ENCODE assay signal across 25 cellular contexts in genomic region chr15:41507820-41508290, GRCh38. TPM values are rescaled to one million over a fixed set of nuclear protein-coding genes. Genes with fewer than 3 reads are reported as not detected.
DNase-seq lines count a peak whose midpoint lies in the region; ATAC-seq, FAIRE-seq and TF ChIP-seq lines count a peak whose summit lies in the region.
"Had no signal": no experiment of that assay in that cellular context is flagged by ENCODE, and none has a peak within 500 bp of the region (broad histone marks: within the 10 kb centered on the region; RNA-seq: fewer than 3 reads in every experiment).

No MANE protein-coding gene starts in this region.

- no peaks in the 10 kb centered on the region for H3K36me3 Mint-ChIP-seq in activated CD8-positive, alpha-beta T cell treated with anti-CD3 and anti-CD28 coated beads for 36 hours (ENCODE audit: low read depth)
- H3K36me3 Mint-ChIP-seq: activated CD4-positive, alpha-beta memory T cell treated with anti-CD3 and anti-CD28 coated beads for 36 hours; WTC11 had no signal

- TF ChIP-seq CTCF in bronchial epithelial cell (IDR thresholded peaks at IDR 0.05; ENCODE audit: insufficient read depth, low read length, severe bottlenecking) (no peak), HepG2 (CRISPR knock-in tag; IDR thresholded peaks at IDR 0.05) (no peak), ascending aorta (IDR thresholded peaks at IDR 0.05) (no peak)
- TF ChIP-seq CTCF in activated CD8-positive, alpha-beta T cell treated with anti-CD3 and anti-CD28 coated beads for 36 hours (IDR thresholded peaks at IDR 0.05), result no peak

- FAIRE-seq in bronchial epithelial cell (lab: Jason Lieb, UNC) (no peak), HepG2 (lab: Jason Lieb, UNC) (no peak)

- no peak overlapping the region for H3K4me2 ChIP-seq in HepG2 (ENCODE audit: low read depth, low read length)
- H3K4me2 ChIP-seq: KMS-11 had no signal

- H3K27ac Mint-ChIP-seq in activated CD8-positive, alpha-beta T cell treated with anti-CD3 and anti-CD28 coated beads for 36 hours, result no peak overlapping the region
- H3K27ac Mint-ChIP-seq: activated naive CD4-positive, alpha-beta T cell treated with anti-CD3 and anti-CD28 coated beads for 36 hours; activated T-cell treated with anti-CD3 and anti-CD28 coated beads, Interleukin-2, amount 50 U/mL, for 24 hours; HFFc6; T-helper 2 cell treated with Interferon-gamma antibody and Interleukin-4, amounts not matched to agents 5 μg/mL and 100 μg/mL, for 36 hours; WTC11 had no signal

- intact Hi-C loops in HepG2 (cut with micrococcal nuclease; ENCODE audit: unreplicated experiment) (loop anchor here (5.0 kb wide), 1 partner anchor 41 kb away; no protein-coding TSS in a partner anchor), ascending aorta (cut with DNase I) (no loop called here)
- intact Hi-C loops in activated CD8-positive, alpha-beta T cell treated with anti-CD3 and anti-CD28 coated beads for 36 hours (cut with micrococcal nuclease), result loop anchor here (5.0 kb wide), 1 partner anchor 41 kb away; no protein-coding TSS in a partner anchor

- no peak overlapping the region for H3K27ac ChIP-seq in HepG2 (ENCODE audit: extremely low read length, insufficient read depth, low read length)
- H3K27ac ChIP-seq in ascending aorta, result no peak overlapping the region
- H3K27ac ChIP-seq: C4-2B, KMS-11, suprapubic skin had no signal

- no peaks in the 10 kb centered on the region for H3K36me3 ChIP-seq in bronchial epithelial cell (ENCODE audit: control insufficient read depth, insufficient read depth, low read length)
- H3K36me3 ChIP-seq in HepG2 (replicated peaks in 1 of 2; ENCODE audit: control insufficient read depth in 1 of 2, insufficient read depth in 2 of 2, low read length in 2 of 2), result peaks cover under 1 to 5% of the 10 kb centered on the region in 2 experiments; a peak in 4 of 5 replicates
- H3K36me3 ChIP-seq in ascending aorta, result no peaks in the 10 kb centered on the region
- H3K36me3 ChIP-seq: suprapubic skin had no signal

- H3K4me1 ChIP-seq in HepG2 (ENCODE audit: insufficient read depth, low read length) (0 out of 2 replicates have a peak, but pooled peaks cover 6% of the 10 kb centered on the region), ascending aorta (peaks cover 4 to 11% of the 10 kb centered on the region in 2 donors)

- H3K9ac ChIP-seq in HepG2 (ENCODE audit: insufficient read depth, low read depth, low read length), result no peak overlapping the region
- H3K9ac ChIP-seq: KMS-11 had no signal

- POLR2A ChIA-PET in HepG2 (lab: Yijun Ruan, JAX), result interaction anchor here (1.5 kb wide), 2 partner anchors 12 to 15 kb away, joined by 5 read pairs; no protein-coding TSS in a partner anchor
- POLR2A ChIA-PET in activated CD8-positive, alpha-beta T cell treated with anti-CD3 and anti-CD28 coated beads for 36 hours (lab: Charles Lee), result interaction anchor here (0.9 to 1.8 kb wide), 3 partner anchors 15 to 42 kb away, joined by 3 to 5 read pairs (median 3); partner anchors contain the start of gene ITPKA

- BruUV-seq in HepG2 (replicated peaks; lab: Mats Ljungman, UMichigan), result no TSS peak

- peaks cover 9% of the 10 kb centered on the region for H3K4me1 Mint-ChIP-seq in activated CD8-positive, alpha-beta T cell treated with anti-CD3 and anti-CD28 coated beads for 36 hours (ENCODE audit: low read depth)

- 64% methylated on average over 7 of the region's 7 CpGs for WGBS in HepG2 (ENCODE audit: low lambda C conversion rate)

- no peak for TF ChIP-seq POLR2A in HepG2 (IDR thresholded peaks at IDR 0.05; ENCODE audit: insufficient read depth in 1 of 2, low read depth in 2 of 2, low read length in 2 of 2)

- peak; percentile 4; the same call in 2 of the 3 replicates for ATAC-seq in HepG2
- no peak for ATAC-seq in activated CD8-positive, alpha-beta T cell treated with anti-CD3 and anti-CD28 coated beads for 36 hours
- ATAC-seq: WTC11 had no signal

- H3K27me3 ChIP-seq in bronchial epithelial cell (ENCODE audit: control insufficient read depth, insufficient read depth, low read length) (peaks cover 26% of the 10 kb centered on the region), HepG2 (ENCODE audit: control insufficient read depth in 1 of 2, insufficient read depth in 2 of 2, low read length in 2 of 2) (peaks cover 0 to 5% of the 10 kb centered on the region in 2 experiments; a peak in 1 of 5 replicates), ascending aorta (peaks cover 20% of the 10 kb centered on the region)

- no peak overlapping the region for H2AFZ ChIP-seq in HepG2 (ENCODE audit: low read length)

- no peak for TF ChIP-seq RAD21 in HepG2 (CRISPR knock-in tag; IDR thresholded peaks at IDR 0.05)

- H3K4me3 Mint-ChIP-seq in activated CD8-positive, alpha-beta T cell treated with anti-CD3 and anti-CD28 coated beads for 36 hours, result no peak overlapping the region
- H3K4me3 Mint-ChIP-seq: activated CD4-positive, alpha-beta memory T cell treated with anti-CD3 and anti-CD28 coated beads for 36 hours; activated naive CD4-positive, alpha-beta T cell treated with anti-CD3 and anti-CD28 coated beads for 36 hours; activated T-cell treated with anti-CD3 and anti-CD28 coated beads, Interleukin-2, amount 50 U/mL, for 24 hours; HFFc6; T-helper 2 cell treated with Interferon-gamma antibody and Interleukin-4, amounts not matched to agents 5 μg/mL and 100 μg/mL, for 36 hours; WTC11 had no signal

- H3K9me3 Mint-ChIP-seq in activated CD8-positive, alpha-beta T cell treated with anti-CD3 and anti-CD28 coated beads for 36 hours, result no peaks in the 10 kb centered on the region
- H3K9me3 Mint-ChIP-seq: activated CD4-positive, alpha-beta memory T cell treated with anti-CD3 and anti-CD28 coated beads for 36 hours; activated naive CD4-positive, alpha-beta T cell treated with anti-CD3 and anti-CD28 coated beads for 36 hours; activated T-cell treated with anti-CD3 and anti-CD28 coated beads, Interleukin-2, amount 50 U/mL, for 24 hours; HFFc6; T-helper 2 cell treated with Interferon-gamma antibody and Interleukin-4, amounts not matched to agents 5 μg/mL and 100 μg/mL, for 36 hours; WTC11 had no signal

- H3K27me3 Mint-ChIP-seq in activated CD8-positive, alpha-beta T cell treated with anti-CD3 and anti-CD28 coated beads for 36 hours, result peaks cover 41% of the 10 kb centered on the region

- H3K4me3 ChIP-seq in bronchial epithelial cell (ENCODE audit: low read depth, low read length) (no peak overlapping the region), HepG2 (replicated peaks in 1 of 3; ENCODE audit: insufficient read depth in 1 of 3, low read depth in 2 of 3, low read length in 3 of 3) (no peak overlapping the region), ascending aorta (no peak overlapping the region)
- H3K4me3 ChIP-seq: suprapubic skin had no signal

- CTCF ChIA-PET in HepG2 (lab: Yijun Ruan, JAX; ENCODE audit: low intra/inter-chr PET ratio, low total read pairs), result interaction anchor here (1.6 kb wide), 1 partner anchor 42 kb away, joined by 13 read pairs; no protein-coding TSS in a partner anchor
- CTCF ChIA-PET in activated CD8-positive, alpha-beta T cell treated with anti-CD3 and anti-CD28 coated beads for 36 hours (lab: Charles Lee), result interaction anchor here (5.2 kb wide), 1 partner anchor 42 kb away, joined by 39 read pairs; no protein-coding TSS in a partner anchor

- no peaks in the 10 kb centered on the region for H3K79me2 ChIP-seq in HepG2 (ENCODE audit: insufficient read depth, low read length)

- no peak for TF ChIP-seq EP300 in HepG2 (IDR thresholded peaks at IDR 0.05; ENCODE audit: low read depth in 2 of 2, low read length in 2 of 2)
- no peak for TF ChIP-seq EP300 in HepG2 (CRISPR knock-in tag; IDR thresholded peaks at IDR 0.05; ENCODE audit: borderline replicate concordance)

- DNase-seq in A172 (ENCODE audit: low spot score), result peak; percentile 14
- DNase-seq in NCI-H2029 treated with DMSO at 0.1 percent for 48 hours (lab: John Stamatoyannopoulos, UW), result peak; percentile 49
- peak; percentile 74 for DNase-seq in bronchial epithelial cell (ENCODE audit: low read depth)
- no peak for DNase-seq in HepG2 (ENCODE audit: low spot score)
- DNase-seq in activated CD8-positive, alpha-beta T cell treated with anti-CD3 and anti-CD28 coated beads for 36 hours, result no peak
- no peak for DNase-seq in ascending aorta (ENCODE audit: low spot score in 2 of 2)
- DNase-seq in NCI-H446 (lab: John Stamatoyannopoulos, UW), result no peak
- DNase-seq in CD1c-positive myeloid dendritic cell (ENCODE audit: extremely low spot score), result no peak
- DNase-seq: activated CD4-positive, alpha-beta memory T cell treated with anti-CD3 and anti-CD28 coated beads for 36 hours; activated naive CD4-positive, alpha-beta T cell treated with anti-CD3 and anti-CD28 coated beads for 36 hours; activated T-cell treated with anti-CD3 and anti-CD28 coated beads, Interleukin-2, amount 50 U/mL, for 24 hours; aorta; DMS53; HFFc6; hippocampal formation; islet precursor cell; NCI-H1105 treated with DMSO at 0.1 percent for 48 hours; NCI-H2107; NCI-H526 treated with DMSO at 0.1 percent for 48 hours had no signal

- H3K9me3 ChIP-seq in HepG2 (ENCODE audit: low read length), result no peaks in the 10 kb centered on the region
- H3K9me3 ChIP-seq in ascending aorta, result no peaks in the 10 kb centered on the region
- H3K9me3 ChIP-seq: suprapubic skin had no signal

- H4K20me1 ChIP-seq in HepG2 (ENCODE audit: insufficient read depth, low read length), result no peaks in the 10 kb centered on the region

- in situ Hi-C loops in HepG2 (cut with HindIII; ENCODE audit: extremely low pct_ligation_motif_present, low pct_unique_long_range_greater_than_20kb), result no loop called here

RNA-seq across cellular contexts. Expression of gene LTK, which starts 5.8 kb away (rescaled TPM):
- 4.3 and 5.2 TPM in 2 replicates for total RNA-seq in A172 (2014; rRNA removed; shearing (Covaris generic))
- 0.13 TPM in 1 of 2 replicates, not detected in the other for total RNA-seq in bronchial epithelial cell
- total RNA-seq in HepG2 (2016; rRNA removed; fragmentation: Illumina TruSeq; extraction: Trizol), result not detected in 2 replicates
- total RNA-seq in HepG2 (2016; cell fraction: cytosol; rRNA removed; fragmentation: Illumina TruSeq; extraction: Trizol; ENCODE audit: low read depth), result not detected in 2 replicates
- total RNA-seq in HepG2 (2016; cell fraction: insoluble cytoplasmic fraction; rRNA removed; fragmentation: Illumina TruSeq; extraction: Trizol), result not detected in 2 replicates
- not detected in 2 replicates for total RNA-seq in HepG2 (2016; cell fraction: membrane; rRNA removed; fragmentation: Illumina TruSeq; extraction: Trizol)
- total RNA-seq in HepG2 (2016; cell fraction: nucleus; rRNA removed; fragmentation: Illumina TruSeq; extraction: Trizol), result 0.12 TPM in 1 of 2 replicates, not detected in the other
- 0.01 and 0.05 TPM in 2 replicates for polyA plus RNA-seq in HepG2 (2011; rRNA removed)
- polyA plus RNA-seq in HepG2 (2011; cell fraction: cytosol; rRNA removed), result 0.05 TPM in 1 of 2 replicates, not detected in the other
- polyA plus RNA-seq in HepG2 (2011; cell fraction: nucleus; rRNA removed), result 0.63 and 0.68 TPM in 2 replicates
- polyA plus RNA-seq in HepG2 (2012), result 0.19 TPM in 1 of 2 replicates, not detected in the other
- not detected in 2 replicates for polyA plus RNA-seq in HepG2 (2016; cell fraction: cytosol; fragmentation: Illumina TruSeq; extraction: Trizol; ENCODE audit: low read depth)
- polyA plus RNA-seq in HepG2 (2016; cell fraction: insoluble cytoplasmic fraction; fragmentation: Illumina TruSeq; extraction: Trizol; ENCODE audit: low read depth), result not detected in 2 replicates
- not detected in 2 replicates for polyA plus RNA-seq in HepG2 (2016; cell fraction: membrane; fragmentation: Illumina TruSeq; extraction: Trizol; ENCODE audit: low read depth)
- polyA plus RNA-seq in HepG2 (2016; cell fraction: nucleus; fragmentation: Illumina TruSeq; extraction: Trizol; ENCODE audit: insufficient read depth, low read depth), result not detected in 2 replicates
- polyA minus RNA-seq in HepG2 (2011; rRNA and poly(A)+ RNA removed; ENCODE audit: low replicate concordance), result 0.37 TPM in 1 of 2 replicates, not detected in the other
- polyA minus RNA-seq in HepG2 (2011; cell fraction: cytosol; rRNA and poly(A)+ RNA removed), result not detected in 2 replicates
- polyA minus RNA-seq in HepG2 (2011; cell fraction: nucleus; rRNA and poly(A)+ RNA removed), result not detected in 2 replicates
- total RNA-seq in activated CD8-positive, alpha-beta T cell treated with anti-CD3 and anti-CD28 coated beads for 36 hours, result under 1 TPM; 0.81 to 0.83 TPM
- not detected for total RNA-seq in ascending aorta
- total RNA-seq: activated naive CD4-positive, alpha-beta T cell treated with anti-CD3 and anti-CD28 coated beads for 36 hours had no signal

RNA-seq across cellular contexts. Expression of gene ITPKA, which starts 14.2 kb away (rescaled TPM):
- 15.5 and 17.3 TPM in 2 replicates for total RNA-seq in A172 (2014; rRNA removed; shearing (Covaris generic))
- total RNA-seq in bronchial epithelial cell (0.79 and 3.1 TPM in 2 replicates), HepG2 (2016; rRNA removed; fragmentation: Illumina TruSeq; extraction: Trizol) (29.7 and 41.3 TPM in 2 replicates), ascending aorta (not detected)
- total RNA-seq in HepG2 (2016; cell fraction: cytosol; rRNA removed; fragmentation: Illumina TruSeq; extraction: Trizol; ENCODE audit: low read depth), result 18.2 and 21.9 TPM in 2 replicates
- 29.5 and 42.6 TPM in 2 replicates for total RNA-seq in HepG2 (2016; cell fraction: insoluble cytoplasmic fraction; rRNA removed; fragmentation: Illumina TruSeq; extraction: Trizol)
- 35.6 and 37.8 TPM in 2 replicates for total RNA-seq in HepG2 (2016; cell fraction: membrane; rRNA removed; fragmentation: Illumina TruSeq; extraction: Trizol)
- total RNA-seq in HepG2 (2016; cell fraction: nucleus; rRNA removed; fragmentation: Illumina TruSeq; extraction: Trizol), result 20.4 and 24.5 TPM in 2 replicates
- polyA plus RNA-seq in HepG2 (2011; rRNA removed), result 13.2 and 16.4 TPM in 2 replicates
- polyA plus RNA-seq in HepG2 (2011; cell fraction: cytosol; rRNA removed), result 16.8 and 21.5 TPM in 2 replicates
- 31.6 and 37.7 TPM in 2 replicates for polyA plus RNA-seq in HepG2 (2011; cell fraction: nucleus; rRNA removed)
- polyA plus RNA-seq in HepG2 (2012), result 11.4 and 12.0 TPM in 2 replicates
- 20.8 and 23.5 TPM in 2 replicates for polyA plus RNA-seq in HepG2 (2016; cell fraction: cytosol; fragmentation: Illumina TruSeq; extraction: Trizol; ENCODE audit: low read depth)
- 34.6 and 34.9 TPM in 2 replicates for polyA plus RNA-seq in HepG2 (2016; cell fraction: insoluble cytoplasmic fraction; fragmentation: Illumina TruSeq; extraction: Trizol; ENCODE audit: low read depth)
- polyA plus RNA-seq in HepG2 (2016; cell fraction: membrane; fragmentation: Illumina TruSeq; extraction: Trizol; ENCODE audit: low read depth), result 30.1 and 33.1 TPM in 2 replicates
- polyA plus RNA-seq in HepG2 (2016; cell fraction: nucleus; fragmentation: Illumina TruSeq; extraction: Trizol; ENCODE audit: insufficient read depth, low read depth), result 50.2 and 55.6 TPM in 2 replicates
- polyA minus RNA-seq in HepG2 (2011; rRNA and poly(A)+ RNA removed; ENCODE audit: low replicate concordance), result 1.6 and 25.3 TPM in 2 replicates
- 14.9 and 16.9 TPM in 2 replicates for polyA minus RNA-seq in HepG2 (2011; cell fraction: cytosol; rRNA and poly(A)+ RNA removed)
- polyA minus RNA-seq in HepG2 (2011; cell fraction: nucleus; rRNA and poly(A)+ RNA removed), result 6.8 and 9.9 TPM in 2 replicates
- 1 to 10 TPM; 4.7 to 6.1 TPM for total RNA-seq in activated CD8-positive, alpha-beta T cell treated with anti-CD3 and anti-CD28 coated beads for 36 hours
- total RNA-seq: OCI-LY7 had no signal

RNA-seq across cellular contexts. Expression of gene RPAP1, which starts 36.2 kb away (rescaled TPM):
- 15.4 and 23.6 TPM in 2 replicates for total RNA-seq in A172 (2014; rRNA removed; shearing (Covaris generic))
- 10.3 and 12.0 TPM in 2 replicates for total RNA-seq in bronchial epithelial cell
- 20.6 and 28.1 TPM in 2 replicates for total RNA-seq in HepG2 (2016; rRNA removed; fragmentation: Illumina TruSeq; extraction: Trizol)
- total RNA-seq in HepG2 (2016; cell fraction: cytosol; rRNA removed; fragmentation: Illumina TruSeq; extraction: Trizol; ENCODE audit: low read depth), result 2.9 and 4.8 TPM in 2 replicates
- 19.4 and 24.9 TPM in 2 replicates for total RNA-seq in HepG2 (2016; cell fraction: insoluble cytoplasmic fraction; rRNA removed; fragmentation: Illumina TruSeq; extraction: Trizol)
- 7.5 and 9.5 TPM in 2 replicates for total RNA-seq in HepG2 (2016; cell fraction: membrane; rRNA removed; fragmentation: Illumina TruSeq; extraction: Trizol)
- 20.1 and 24.6 TPM in 2 replicates for total RNA-seq in HepG2 (2016; cell fraction: nucleus; rRNA removed; fragmentation: Illumina TruSeq; extraction: Trizol)
- polyA plus RNA-seq in HepG2 (2011; rRNA removed), result 15.1 and 16.2 TPM in 2 replicates
- polyA plus RNA-seq in HepG2 (2011; cell fraction: cytosol; rRNA removed), result 7.0 and 9.8 TPM in 2 replicates
- 56.6 and 66.8 TPM in 2 replicates for polyA plus RNA-seq in HepG2 (2011; cell fraction: nucleus; rRNA removed)
- polyA plus RNA-seq in HepG2 (2012), result 26.5 TPM in 2 replicates
- polyA plus RNA-seq in HepG2 (2016; cell fraction: cytosol; fragmentation: Illumina TruSeq; extraction: Trizol; ENCODE audit: low read depth), result 2.1 and 2.5 TPM in 2 replicates
- polyA plus RNA-seq in HepG2 (2016; cell fraction: insoluble cytoplasmic fraction; fragmentation: Illumina TruSeq; extraction: Trizol; ENCODE audit: low read depth), result 15.7 and 22.2 TPM in 2 replicates
- polyA plus RNA-seq in HepG2 (2016; cell fraction: membrane; fragmentation: Illumina TruSeq; extraction: Trizol; ENCODE audit: low read depth), result 3.5 and 5.6 TPM in 2 replicates
- 36.5 and 38.9 TPM in 2 replicates for polyA plus RNA-seq in HepG2 (2016; cell fraction: nucleus; fragmentation: Illumina TruSeq; extraction: Trizol; ENCODE audit: insufficient read depth, low read depth)
- 24.4 and 46.4 TPM in 2 replicates for polyA minus RNA-seq in HepG2 (2011; rRNA and poly(A)+ RNA removed; ENCODE audit: low replicate concordance)
- polyA minus RNA-seq in HepG2 (2011; cell fraction: cytosol; rRNA and poly(A)+ RNA removed), result 13.8 and 16.5 TPM in 2 replicates
- 27.7 and 30.0 TPM in 2 replicates for polyA minus RNA-seq in HepG2 (2011; cell fraction: nucleus; rRNA and poly(A)+ RNA removed)
- 10 to 100 TPM; 54.7 to 54.8 TPM for total RNA-seq in activated CD8-positive, alpha-beta T cell treated with anti-CD3 and anti-CD28 coated beads for 36 hours
- 59.4 TPM for total RNA-seq in ascending aorta

RNA-seq across cellular contexts. Expression of gene TYRO3, which starts 51.2 kb away (rescaled TPM):
- total RNA-seq in A172 (2014; rRNA removed; shearing (Covaris generic)), result 10.7 and 22.2 TPM in 2 replicates
- total RNA-seq in bronchial epithelial cell (3.9 and 11.4 TPM in 2 replicates), HepG2 (2016; rRNA removed; fragmentation: Illumina TruSeq; extraction: Trizol) (12.4 and 24.0 TPM in 2 replicates), ascending aorta (7.0 TPM)
- 8.5 and 10.2 TPM in 2 replicates for total RNA-seq in HepG2 (2016; cell fraction: cytosol; rRNA removed; fragmentation: Illumina TruSeq; extraction: Trizol; ENCODE audit: low read depth)
- 12.7 and 22.1 TPM in 2 replicates for total RNA-seq in HepG2 (2016; cell fraction: insoluble cytoplasmic fraction; rRNA removed; fragmentation: Illumina TruSeq; extraction: Trizol)
- 13.7 and 17.0 TPM in 2 replicates for total RNA-seq in HepG2 (2016; cell fraction: membrane; rRNA removed; fragmentation: Illumina TruSeq; extraction: Trizol)
- 16.6 and 22.9 TPM in 2 replicates for total RNA-seq in HepG2 (2016; cell fraction: nucleus; rRNA removed; fragmentation: Illumina TruSeq; extraction: Trizol)
- polyA plus RNA-seq in HepG2 (2011; rRNA removed), result 43.6 and 48.0 TPM in 2 replicates
- 34.1 and 42.7 TPM in 2 replicates for polyA plus RNA-seq in HepG2 (2011; cell fraction: cytosol; rRNA removed)
- polyA plus RNA-seq in HepG2 (2011; cell fraction: nucleus; rRNA removed), result 45.0 and 51.9 TPM in 2 replicates
- 24.1 and 31.2 TPM in 2 replicates for polyA plus RNA-seq in HepG2 (2012)
- polyA plus RNA-seq in HepG2 (2016; cell fraction: cytosol; fragmentation: Illumina TruSeq; extraction: Trizol; ENCODE audit: low read depth), result 3.8 and 5.0 TPM in 2 replicates
- 9.1 and 11.5 TPM in 2 replicates for polyA plus RNA-seq in HepG2 (2016; cell fraction: insoluble cytoplasmic fraction; fragmentation: Illumina TruSeq; extraction: Trizol; ENCODE audit: low read depth)
- polyA plus RNA-seq in HepG2 (2016; cell fraction: membrane; fragmentation: Illumina TruSeq; extraction: Trizol; ENCODE audit: low read depth), result 8.9 and 12.0 TPM in 2 replicates
- polyA plus RNA-seq in HepG2 (2016; cell fraction: nucleus; fragmentation: Illumina TruSeq; extraction: Trizol; ENCODE audit: insufficient read depth, low read depth), result 23.9 and 24.2 TPM in 2 replicates
- polyA minus RNA-seq in HepG2 (2011; rRNA and poly(A)+ RNA removed; ENCODE audit: low replicate concordance), result 189 and 236 TPM in 2 replicates
- 48.4 and 49.0 TPM in 2 replicates for polyA minus RNA-seq in HepG2 (2011; cell fraction: cytosol; rRNA and poly(A)+ RNA removed)
- 33.2 and 34.2 TPM in 2 replicates for polyA minus RNA-seq in HepG2 (2011; cell fraction: nucleus; rRNA and poly(A)+ RNA removed)
- total RNA-seq in activated CD8-positive, alpha-beta T cell treated with anti-CD3 and anti-CD28 coated beads for 36 hours, result 1 to 10 TPM in 1 of 2 experiments, under 1 TPM in 1; 0.67 to 1.3 TPM

Comparison
In these comparisons a context has a peak if more than half of its experiments do, and no peak if none do; other contexts are left out.
1. DNase-seq: peak in A172 (single experiment), NCI-H2029 treated with DMSO at 0.1 percent for 48 hours (single experiment) and bronchial epithelial cell (single experiment); none in HepG2 (single experiment), activated CD8-positive, alpha-beta T cell treated with anti-CD3 and anti-CD28 coated beads for 36 hours (single experiment), ascending aorta (0 of 2), NCI-H446 (0 of 2) and CD1c-positive myeloid dendritic cell (single experiment).